Comparison of ENCODE assay signal across 19 cellular contexts in genomic region chr10:114654829-114655575, GRCh38. TPM values are rescaled to one million over a fixed set of nuclear protein-coding genes. Genes with fewer than 3 reads are reported as not detected.
DNase-seq lines count a peak whose midpoint lies in the region; ATAC-seq and TF ChIP-seq lines count a peak whose summit lies in the region.
"Had no signal": no experiment of that assay in that cellular context is flagged by ENCODE, and none has a peak within 500 bp of the region (broad histone marks: within the 10 kb centered on the region; RNA-seq: fewer than 3 reads in every experiment).

No MANE protein-coding gene starts in this region.

- no peak for ATAC-seq in psoas muscle
- ATAC-seq in HG03521 (IDR thresholded peaks at IDR 0.05; ENCODE audit: unreplicated experiment), result no peak
- ATAC-seq in GM18867 (IDR thresholded peaks at IDR 0.05; ENCODE audit: unreplicated experiment), result no peak
- ATAC-seq: activated T-cell treated with anti-CD3 and anti-CD28 coated beads, Interleukin-2, amount 50 U/mL, for 72 hours; gastroesophageal sphincter; GM23338; left lobe of liver had no signal

- H3K4me3 ChIP-seq in epithelial cell of esophagus (ENCODE audit: low read length), result no peak overlapping the region
- H3K4me3 ChIP-seq in psoas muscle, result no peak overlapping the region
- H3K4me3 ChIP-seq: gastroesophageal sphincter, GM23338, neural progenitor cell, thoracic aorta had no signal

- WGBS in psoas muscle, 3 donors, result 77 to 85% (median 78%) methylated on average over 3 of the region's 3 CpGs

- no peaks in the 10 kb centered on the region for H3K36me3 ChIP-seq in psoas muscle (ENCODE audit: insufficient read depth in 1 of 2, low read depth in 1 of 2)
- H3K36me3 ChIP-seq: gastroesophageal sphincter, neural progenitor cell, thoracic aorta had no signal

- H3K27me3 ChIP-seq in psoas muscle (ENCODE audit: insufficient read depth in 3 of 3, low read length in 2 of 3), result no peaks in the 10 kb centered on the region
- H3K27me3 ChIP-seq: gastroesophageal sphincter, neural progenitor cell had no signal

- no peaks in the 10 kb centered on the region for H3K9me3 ChIP-seq in psoas muscle
- H3K9me3 ChIP-seq: gastroesophageal sphincter, thoracic aorta had no signal

- no peak for TF ChIP-seq CTCF in epithelial cell of esophagus (IDR thresholded peaks at IDR 0.05; ENCODE audit: insufficient read depth, low read depth, low read length, missing control alignments)
- no peak for TF ChIP-seq CTCF in psoas muscle (IDR thresholded peaks at IDR 0.05)

- DNase-seq in EH (ENCODE audit: low read depth), result peak; percentile 18
- DNase-seq in M059J (ENCODE audit: low read depth), result peak; percentile 68
- DNase-seq in epithelial cell of esophagus (ENCODE audit: low read depth), result peak; percentile 54
- no peak for DNase-seq in psoas muscle
- DNase-seq in NCI-H510A (lab: John Stamatoyannopoulos, UW), result no peak
- DNase-seq: activated CD8-positive, alpha-beta memory T cell treated with anti-CD3 and anti-CD28 coated beads for 24 hours; activated T-cell treated with anti-CD3 and anti-CD28 coated beads, Interleukin-2, amount 50 U/mL, for 72 hours; COR-L47; cortex of kidney; NCI-H1048; T1000 had no signal

- H3K4me1 ChIP-seq in psoas muscle, result peaks cover 3% of the 10 kb centered on the region
- H3K4me1 ChIP-seq: gastroesophageal sphincter, neural progenitor cell had no signal

- H3K27ac ChIP-seq in psoas muscle, result peak overlapping the region; percentile 10
- H3K27ac ChIP-seq: KMS-11, neural progenitor cell, thoracic aorta had no signal

- intact Hi-C loops in psoas muscle (cut with DNase I), result no loop called here

RNA-seq across cellular contexts. Expression of gene ABLIM1, which starts 3.1 kb away (rescaled TPM):
- total RNA-seq in M059J (2014; rRNA removed; shearing (Covaris generic)), result 1.4 and 5.8 TPM in 2 replicates
- 100 to 1,000 TPM in 2 of 4 donors, 10 to 100 TPM in 2; 21.8 to 183 (median 66.8) TPM for total RNA-seq in psoas muscle
- polyA plus RNA-seq in psoas muscle, result 10 to 100 TPM; 15.4 to 17.2 (median 16.5) TPM

Comparison
In these comparisons a context has a peak if more than half of its experiments do, and no peak if none do; other contexts are left out.
1. DNase-seq: peak in EH (single experiment), M059J (single experiment) and epithelial cell of esophagus (single experiment); none in psoas muscle (0 of 2) and NCI-H510A (single experiment).